In the genomic region with DNA sequence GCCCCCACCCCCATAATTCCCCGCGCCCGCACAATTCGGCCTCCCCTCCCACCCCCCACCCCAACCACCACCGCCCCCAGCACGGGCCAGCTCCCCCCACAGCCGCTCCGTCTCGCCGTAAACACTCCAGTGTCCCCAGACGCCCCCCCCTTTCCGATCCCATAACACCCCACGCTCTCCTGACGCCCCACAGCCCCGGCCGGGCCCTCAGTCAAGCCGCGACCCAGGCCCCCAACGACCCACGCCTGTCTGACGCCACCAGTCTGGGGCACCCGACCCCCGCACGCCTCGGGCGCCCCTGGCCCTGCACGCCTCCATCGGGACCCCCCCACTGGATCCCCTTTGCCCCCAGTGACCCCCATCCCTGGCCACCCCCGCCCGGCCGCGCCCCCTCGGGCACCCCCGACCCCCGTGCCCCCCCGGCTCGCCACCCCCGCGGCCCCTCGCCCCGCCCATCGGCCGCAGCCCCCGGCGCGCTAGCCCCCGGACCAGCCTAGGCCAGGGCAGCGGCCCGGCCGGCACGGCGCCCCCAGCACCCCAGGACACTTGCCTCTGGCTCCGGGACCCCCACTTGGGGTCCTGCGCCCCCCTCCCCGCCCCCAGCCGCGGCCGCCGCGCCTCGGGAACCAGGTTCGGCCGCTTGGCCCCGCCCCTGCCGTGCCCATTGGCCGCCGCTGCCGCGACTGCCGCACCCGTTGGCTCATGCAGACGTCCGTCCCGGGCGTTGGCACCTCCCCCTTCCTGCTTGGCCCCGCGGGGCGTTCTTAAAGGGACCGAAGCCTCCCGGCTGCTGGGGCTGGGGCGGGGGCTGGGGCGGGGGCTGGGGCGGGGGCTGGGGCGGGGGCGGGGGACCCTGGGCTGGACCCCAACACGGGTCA, we compare ENCODE assay signal across 8 cellular contexts. TPM values are rescaled to one million over a fixed set of nuclear protein-coding genes. Genes with fewer than 3 reads are reported as not detected.
DNase-seq lines count a peak whose midpoint lies in the region; ATAC-seq and TF ChIP-seq lines count a peak whose summit lies in the region.

TSS of gene FKBP8 (minus strand) at position 638 of the 878 bp plus-strand sequence. CDS start 1,603 bp downstream, outside the sequence.

- TF ChIP-seq CTCF in GM12864 (IDR thresholded peaks at IDR 0.05; ENCODE audit: low read depth, low read length, missing control alignments) (no peak), adrenal gland (IDR thresholded peaks at IDR 0.05) (no peak), heart left ventricle (IDR thresholded peaks at IDR 0.05) (no peak), transverse colon (IDR thresholded peaks at IDR 0.05) (no peak)

- in situ Hi-C loops in transverse colon (cut with MboI; ENCODE audit: low pct_ligation_motif_present in 1 of 4, low pct_unique_long_range_greater_than_20kb in 1 of 4, low sequenced_read_pairs in 3 of 4) = no loop called here

- TF ChIP-seq EP300 in transverse colon (IDR thresholded peaks at IDR 0.05; ENCODE audit: low read depth) = no peak

- H3K27me3 ChIP-seq in adrenal gland = no peaks in the 10 kb centered on the region
- no peaks in the 10 kb centered on the region for H3K27me3 ChIP-seq in heart left ventricle
- H3K27me3 ChIP-seq in transverse colon = no peaks in the 10 kb centered on the region

- peak within 1 kb of the TSS in 4 of 5 donors; percentile 56 to 95 (median 74) for H3K27ac ChIP-seq in adrenal gland
- peak within 1 kb of the TSS; percentile 73 to 94 (median 86) for H3K27ac ChIP-seq in heart left ventricle
- H3K27ac ChIP-seq in transverse colon = peak within 1 kb of the TSS; percentile 88 to 95 (median 91)

- 0 to 1% (median 1%) methylated on average over 8 to 83 of the region's 86 CpGs; no CpG with 5 or more reads in 1 of the 4 donors for WGBS in adrenal gland, 4 donors
- 0 to 1% (median 1%) methylated on average over 10 to 86 of the region's 86 CpGs for WGBS in heart left ventricle, 4 donors
- WGBS in transverse colon (ENCODE audit: low coverage in 1 of 2), 2 donors = 1% methylated on average over 19 of the region's 86 CpGs; no CpG with 5 or more reads in 1 of the 2 donors

- H3K4me3 ChIP-seq in GM12864 (ENCODE audit: low read depth, low read length) (peak within 1 kb of the TSS; percentile 75), adrenal gland (peak within 1 kb of the TSS in 3 of 4 donors; percentile 33 to 76 (median 40)), heart left ventricle (peak within 1 kb of the TSS; percentile 46 to 95 (median 69)), transverse colon (peak within 1 kb of the TSS; percentile 75 to 94 (median 82))

- H3K36me3 ChIP-seq in adrenal gland (replicated peaks in 1 of 2) = peaks cover 0 to 27% of the 10 kb centered on the region in 2 donors
- peaks cover 0 to 35% (median 29%) of the 10 kb centered on the region in 9 donors for H3K36me3 ChIP-seq in heart left ventricle
- H3K36me3 ChIP-seq in transverse colon = peaks cover 0 to 6% (median 0%) of the 10 kb centered on the region in 4 donors

- H3K9me3 ChIP-seq in adrenal gland (replicated peaks in 1 of 3) (no peaks in the 10 kb centered on the region), heart left ventricle (no peaks in the 10 kb centered on the region), transverse colon (no peaks in the 10 kb centered on the region)

- DNase-seq in GM12864 (ENCODE audit: low read depth) = peak; percentile 59
- peak; percentile 85 for DNase-seq in NCI-H1436 (lab: John Stamatoyannopoulos, UW)
- peak; percentile 91 to 96 (median 95) for DNase-seq in adrenal gland
- peak; percentile 95 to 98 (median 95) for DNase-seq in heart left ventricle
- peak; percentile 92 to 99 (median 96) for DNase-seq in posterior cingulate gyrus
- peak; percentile 97 for DNase-seq in transverse colon

- ATAC-seq in HG02763 (IDR thresholded peaks at IDR 0.05; ENCODE audit: unreplicated experiment) = peak; percentile 90
- ATAC-seq in heart left ventricle = peak; percentile 87 to 98 (median 98)

- intact Hi-C loops in T-helper 1 cell treated with Interleukin-12 subunit alpha and Interleukin-12 subunit beta and Interleukin-4 antibody, amounts not matched to agents 30 ng/mL and 1 ng/mL, for 36 hours (cut with micrococcal nuclease) = no loop called here
- intact Hi-C loops in adrenal gland (cut with DNase I) (no loop called here), heart left ventricle (cut with DNase I) (loop anchor here in 1 of 10 donors (1.0 kb wide), 1 partner anchor 14 kb away; the partner anchor contains the start of gene KXD1), posterior cingulate gyrus (cut with DNase I) (loop anchor here (2.0 kb wide), 1 partner anchor 20 kb away; the partner anchor contains the start of gene ELL), transverse colon (cut with DNase I; ENCODE audit: low total_unique reads) (no loop called here)

- peaks cover 2 to 13% of the 10 kb centered on the region in 2 donors for H3K4me1 ChIP-seq in adrenal gland (replicated peaks in 1 of 2)
- H3K4me1 ChIP-seq in heart left ventricle = peaks cover 0 to 22% (median 15%) of the 10 kb centered on the region in 12 donors
- peaks cover 14 to 20% (median 17%) of the 10 kb centered on the region in 4 donors for H3K4me1 ChIP-seq in transverse colon

- TF ChIP-seq POLR2A in adrenal gland (IDR thresholded peaks at IDR 0.05) (no peak), heart left ventricle (IDR thresholded peaks at IDR 0.05) (no peak), transverse colon (IDR thresholded peaks at IDR 0.05) (no peak)

RNA-seq across cellular contexts. Expression of gene FKBP8, which starts in this region (rescaled TPM):
- 192 and 199 TPM in 2 replicates for total RNA-seq in T-helper 1 cell treated with Interleukin-12 subunit alpha and Interleukin-12 subunit beta and Interleukin-4 antibody, amounts not matched to agents 30 ng/mL and 1 ng/mL, for 36 hours
- total RNA-seq in adrenal gland = 100 to 1,000 TPM; 171 to 463 (median 265) TPM
- 100 to 1,000 TPM in 2 of 3 donors, 10 to 100 TPM in 1; 26.3 to 816 (median 417) TPM for polyA plus RNA-seq in adrenal gland
- total RNA-seq in heart left ventricle = 100 to 1,000 TPM; 136 to 353 (median 157) TPM
- 100 to 1,000 TPM; 142 to 270 TPM for polyA plus RNA-seq in heart left ventricle
- 100 to 1,000 TPM; 267 to 318 (median 275) TPM for total RNA-seq in transverse colon

Comparison
In these comparisons a context has a peak if more than half of its experiments do, and no peak if none do; other contexts are left out.
1. Peak in every context shown above with its lines: DNase-seq, ATAC-seq, H3K4me3 ChIP-seq and H3K27ac ChIP-seq.